Comparison of ENCODE assay signal across 8 cellular contexts in genomic region chr4:155377281-155377680, GRCh38. TPM values are rescaled to one million over a fixed set of nuclear protein-coding genes. Genes with fewer than 3 reads are reported as not detected.
DNase-seq lines count a peak whose midpoint lies in the region; ATAC-seq and TF ChIP-seq lines count a peak whose summit lies in the region.

No MANE protein-coding gene starts in this region.

- TF ChIP-seq CTCF in vagina (IDR thresholded peaks at IDR 0.05) = no peak

- no peaks in the 10 kb centered on the region for H3K9me3 Mint-ChIP-seq in stimulated activated effector memory CD8-positive, alpha-beta T cell treated with anti-CD3 and anti-CD28 coated beads, Interleukin-12 subunit alpha, Interleukin-12 subunit beta, amount 100 ng/mL, for 72 hours

- H3K36me3 Mint-ChIP-seq in stimulated activated effector memory CD8-positive, alpha-beta T cell treated with anti-CD3 and anti-CD28 coated beads, Interleukin-12 subunit alpha, Interleukin-12 subunit beta, amount 100 ng/mL, for 72 hours = no peaks in the 10 kb centered on the region

- intact Hi-C loops in vagina (cut with DNase I) = no loop called here

- peaks cover 6% of the 10 kb centered on the region for H3K4me1 ChIP-seq in vagina

- no peak for ATAC-seq in stimulated activated effector memory CD8-positive, alpha-beta T cell treated with anti-CD3 and anti-CD28 coated beads, Interleukin-12 subunit alpha, Interleukin-12 subunit beta, amount 100 ng/mL, for 72 hours

- H3K27ac ChIP-seq in vagina = no peak overlapping the region

- peak overlapping the region; percentile 78 for H3K4me3 Mint-ChIP-seq in stimulated activated effector memory CD8-positive, alpha-beta T cell treated with anti-CD3 and anti-CD28 coated beads, Interleukin-12 subunit alpha, Interleukin-12 subunit beta, amount 100 ng/mL, for 72 hours

- H3K4me1 Mint-ChIP-seq in stimulated activated effector memory CD8-positive, alpha-beta T cell treated with anti-CD3 and anti-CD28 coated beads, Interleukin-12 subunit alpha, Interleukin-12 subunit beta, amount 100 ng/mL, for 72 hours = no peaks in the 10 kb centered on the region

- no peak for TF ChIP-seq POLR2A in vagina (IDR thresholded peaks at IDR 0.05)

- H3K27me3 ChIP-seq in vagina = no peaks in the 10 kb centered on the region

- DNase-seq in NCI-H510A treated with DMSO at 0.1 percent for 48 hours (lab: John Stamatoyannopoulos, UW) (peak; percentile 26), NCI-H510A (lab: John Stamatoyannopoulos, UW) (no peak), SHP77 treated with DMSO at 0.1 percent for 48 hours (lab: John Stamatoyannopoulos, UW) (peak; percentile 11), fibroblast of gingiva (ENCODE audit: low read depth) (peak; percentile 25), SKM-1 (lab: John Stamatoyannopoulos, UW; ENCODE audit: unreplicated experiment) (no peak), vagina (ENCODE audit: extremely low spot score in 2 of 2) (no peak), NCI-H1417 treated with DMSO at 0.1 percent for 48 hours (lab: John Stamatoyannopoulos, UW) (no peak)
- no peak for DNase-seq in stimulated activated effector memory CD8-positive, alpha-beta T cell treated with anti-CD3 and anti-CD28 coated beads, Interleukin-12 subunit alpha, Interleukin-12 subunit beta, amount 100 ng/mL, for 72 hours (ENCODE audit: low spot score in 2 of 2)

- H3K9me3 ChIP-seq in vagina = no peaks in the 10 kb centered on the region

- no peaks in the 10 kb centered on the region for H3K36me3 ChIP-seq in vagina

- H3K4me3 ChIP-seq in vagina = peak overlapping the region in 1 of 2 donors; percentile 63

- H3K27ac Mint-ChIP-seq in stimulated activated effector memory CD8-positive, alpha-beta T cell treated with anti-CD3 and anti-CD28 coated beads, Interleukin-12 subunit alpha, Interleukin-12 subunit beta, amount 100 ng/mL, for 72 hours = no peak overlapping the region

RNA-seq across cellular contexts. Expression of gene MAP9, which starts 0.5 kb away (rescaled TPM):
- total RNA-seq in vagina = 3.4 TPM

Comparison
In these comparisons a context has a peak if more than half of its experiments do, and no peak if none do; other contexts are left out.
1. DNase-seq: peak in NCI-H510A treated with DMSO at 0.1 percent for 48 hours (single experiment), SHP77 treated with DMSO at 0.1 percent for 48 hours (single experiment) and fibroblast of gingiva (single experiment); none in NCI-H510A (single experiment), stimulated activated effector memory CD8-positive, alpha-beta T cell treated with anti-CD3 and anti-CD28 coated beads, Interleukin-12 subunit alpha, Interleukin-12 subunit beta, amount 100 ng/mL, for 72 hours (0 of 2), SKM-1 (single experiment), vagina (0 of 2) and NCI-H1417 treated with DMSO at 0.1 percent for 48 hours (single experiment).